In the genomic region with DNA sequence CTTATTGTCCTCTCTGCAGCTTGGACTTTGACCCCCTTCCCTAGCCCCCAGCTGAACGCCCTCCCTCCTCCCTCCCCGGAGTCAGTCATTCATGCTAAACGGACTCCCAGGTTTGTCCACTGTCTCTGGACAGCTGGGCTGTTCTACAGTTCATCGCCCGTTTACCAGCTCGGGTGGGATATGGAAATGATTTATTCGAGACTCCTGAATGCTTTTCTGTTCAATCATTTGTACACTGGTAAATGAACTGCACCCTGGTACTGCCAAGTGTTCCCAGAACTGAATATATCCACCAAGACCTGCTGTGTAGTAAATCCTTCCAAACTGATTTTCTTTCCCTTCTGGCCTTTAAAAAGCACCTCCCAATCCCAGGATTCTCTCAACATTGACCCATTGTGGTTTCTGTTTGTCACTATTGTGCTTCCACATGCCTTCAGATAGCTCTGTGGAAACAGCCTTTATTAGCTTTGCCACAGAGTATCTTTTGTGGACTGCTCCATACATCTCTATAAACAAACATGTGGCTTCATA, we compare ENCODE assay signal across 7 cellular contexts. TPM values are rescaled to one million over a fixed set of nuclear protein-coding genes. Genes with fewer than 3 reads are reported as not detected.
DNase-seq lines count a peak whose midpoint lies in the region; ATAC-seq and TF ChIP-seq lines count a peak whose summit lies in the region.

No MANE protein-coding gene starts in this region.

- peak overlapping the region; percentile 76 for H3K4me3 ChIP-seq in HEK293 (ENCODE audit: low read depth, low read length)

- H3K4me1 ChIP-seq in HEK293 (ENCODE audit: control insufficient read depth, insufficient read depth, low read length): peaks cover 17% of the 10 kb centered on the region

- TF ChIP-seq CTCF in HEK293 (tag by site-specific recombination; IDR thresholded peaks at IDR 0.05) (no peak), VCaP (conservative IDR thresholded peaks at IDR 0.05) (no peak), glutamatergic neuron (IDR thresholded peaks at IDR 0.05; ENCODE audit: partially characterized antibody, unreplicated experiment) (no peak)

- peaks cover 4% of the 10 kb centered on the region for H3K36me3 Mint-ChIP-seq in glutamatergic neuron (ENCODE audit: unreplicated experiment)

- H3K27ac Mint-ChIP-seq in glutamatergic neuron (ENCODE audit: unreplicated experiment): peak overlapping the region; percentile 99

- peak overlapping the region; percentile 96 for H3K27ac ChIP-seq in HEK293 (ENCODE audit: extremely low read depth, low read depth, low read length)
- peak overlapping the region; percentile 90 for H3K27ac ChIP-seq in VCaP

- peaks cover 19% of the 10 kb centered on the region for H3K4me1 Mint-ChIP-seq in glutamatergic neuron (ENCODE audit: low read depth, unreplicated experiment)

- POLR2A ChIA-PET in HEK293 (lab: Yijun Ruan, JAX): interaction anchor here (0.6 to 1.8 kb wide), 2 partner anchors 176 to 665 kb away, joined by 4 to 7 read pairs; a partner anchor contains a TSS

- H3K36me3 ChIP-seq in HEK293 (ENCODE audit: control insufficient read depth in 2 of 2, insufficient read depth in 1 of 2, low read length in 2 of 2): no peaks in the 10 kb centered on the region

- DNase-seq in glutamatergic neuron (no peak), renal cortical epithelial cell (ENCODE audit: low read depth) (peak; percentile 72)

- H3K27me3 Mint-ChIP-seq in glutamatergic neuron (ENCODE audit: unreplicated experiment): peaks cover 9% of the 10 kb centered on the region

- peak overlapping the region; percentile 95 for H3K4me3 Mint-ChIP-seq in glutamatergic neuron (ENCODE audit: unreplicated experiment)

- CTCF ChIA-PET in HEK293 (lab: Yijun Ruan, JAX): interaction anchor here (0.6 to 0.8 kb wide), 5 partner anchors 79 to 1054 kb away, joined by 3 to 4 read pairs (median 3); a partner anchor contains a TSS

- ATAC-seq in HG02678 (IDR thresholded peaks at IDR 0.05; ENCODE audit: unreplicated experiment) (no peak), GM18909 (IDR thresholded peaks at IDR 0.05; ENCODE audit: poor library complexity, unreplicated experiment) (no peak), GM19351 (IDR thresholded peaks at IDR 0.05; ENCODE audit: unreplicated experiment) (no peak)

- H3K9me3 Mint-ChIP-seq in glutamatergic neuron (ENCODE audit: unreplicated experiment): peaks cover 12% of the 10 kb centered on the region

- H3K9me3 ChIP-seq in HEK293 (ENCODE audit: control insufficient read depth, insufficient read depth, low read depth, low read length): no peaks in the 10 kb centered on the region

TF ChIP-seq in HEK293, 187 proteins besides CTCF, POLR2A, EP300 and RAD21:
- TF ChIP-seq, protein P1, sequence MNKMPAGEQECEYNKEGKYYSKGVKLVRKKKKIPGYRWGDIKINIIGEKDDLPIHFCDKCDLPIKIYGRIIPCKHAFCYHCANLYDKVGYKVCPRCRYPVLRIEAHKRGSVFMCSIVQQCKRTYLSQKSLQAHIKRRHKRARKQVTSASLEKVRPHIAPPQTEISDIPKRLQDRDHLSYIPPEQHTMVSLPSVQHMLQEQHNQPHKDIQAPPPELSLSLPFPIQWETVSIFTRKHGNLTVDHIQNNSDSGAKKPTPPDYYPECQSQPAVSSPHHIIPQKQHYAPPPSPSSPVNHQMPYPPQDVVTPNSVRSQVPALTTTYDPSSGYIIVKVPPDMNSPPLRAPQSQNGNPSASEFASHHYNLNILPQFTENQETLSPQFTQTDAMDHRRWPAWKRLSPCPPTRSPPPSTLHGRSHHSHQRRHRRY (tag by site-specific recombination; IDR thresholded peaks at IDR 0.05): no peak
- TF ChIP-seq ZNF48 (tag by site-specific recombination; IDR thresholded peaks at IDR 0.05): no peak
- TF ChIP-seq, protein P2, sequence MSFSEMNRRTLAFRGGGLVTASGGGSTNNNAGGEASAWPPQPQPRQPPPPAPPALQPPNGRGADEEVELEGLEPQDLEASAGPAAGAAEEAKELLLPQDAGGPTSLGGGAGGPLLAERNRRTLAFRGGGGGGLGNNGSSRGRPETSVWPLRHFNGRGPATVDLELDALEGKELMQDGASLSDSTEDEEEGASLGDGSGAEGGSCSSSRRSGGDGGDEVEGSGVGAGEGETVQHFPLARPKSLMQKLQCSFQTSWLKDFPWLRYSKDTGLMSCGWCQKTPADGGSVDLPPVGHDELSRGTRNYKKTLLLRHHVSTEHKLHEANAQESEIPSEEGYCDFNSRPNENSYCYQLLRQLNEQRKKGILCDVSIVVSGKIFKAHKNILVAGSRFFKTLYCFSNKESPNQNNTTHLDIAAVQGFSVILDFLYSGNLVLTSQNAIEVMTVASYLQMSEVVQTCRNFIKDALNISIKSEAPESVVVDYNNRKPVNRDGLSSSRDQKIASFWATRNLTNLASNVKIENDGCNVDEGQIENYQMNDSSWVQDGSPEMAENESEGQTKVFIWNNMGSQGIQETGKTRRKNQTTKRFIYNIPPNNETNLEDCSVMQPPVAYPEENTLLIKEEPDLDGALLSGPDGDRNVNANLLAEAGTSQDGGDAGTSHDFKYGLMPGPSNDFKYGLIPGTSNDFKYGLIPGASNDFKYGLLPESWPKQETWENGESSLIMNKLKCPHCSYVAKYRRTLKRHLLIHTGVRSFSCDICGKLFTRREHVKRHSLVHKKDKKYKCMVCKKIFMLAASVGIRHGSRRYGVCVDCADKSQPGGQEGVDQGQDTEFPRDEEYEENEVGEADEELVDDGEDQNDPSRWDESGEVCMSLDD (tag by site-specific recombination; IDR thresholded peaks at IDR 0.05): no peak
- TF ChIP-seq ZNF335 (tag by site-specific recombination; conservative IDR thresholded peaks at IDR 0.05): peak; percentile 53
- no peak for TF ChIP-seq SCRT1 (tag by site-specific recombination; IDR thresholded peaks at IDR 0.05; ENCODE audit: borderline replicate concordance)
- TF ChIP-seq ZNF624 (tag by site-specific recombination; IDR thresholded peaks at IDR 0.05): no peak
- peak; percentile 14 for TF ChIP-seq ZNF341 (tag by site-specific recombination; IDR thresholded peaks at IDR 0.05; ENCODE audit: low read depth)
- TF ChIP-seq ZNF121 (tag by site-specific recombination; IDR thresholded peaks at IDR 0.05): no peak
- TF ChIP-seq KLF9 (tag by site-specific recombination; IDR thresholded peaks at IDR 0.05; ENCODE audit: low read depth): no peak

RNA-seq across cellular contexts. Expression of a gene that starts 0.8 kb away (rescaled TPM):
- 93.1 TPM for total RNA-seq in glutamatergic neuron (ENCODE audit: unreplicated experiment)
- 20.5 and 62.0 TPM in 2 replicates for total RNA-seq in renal cortical epithelial cell
